In the genomic region with DNA sequence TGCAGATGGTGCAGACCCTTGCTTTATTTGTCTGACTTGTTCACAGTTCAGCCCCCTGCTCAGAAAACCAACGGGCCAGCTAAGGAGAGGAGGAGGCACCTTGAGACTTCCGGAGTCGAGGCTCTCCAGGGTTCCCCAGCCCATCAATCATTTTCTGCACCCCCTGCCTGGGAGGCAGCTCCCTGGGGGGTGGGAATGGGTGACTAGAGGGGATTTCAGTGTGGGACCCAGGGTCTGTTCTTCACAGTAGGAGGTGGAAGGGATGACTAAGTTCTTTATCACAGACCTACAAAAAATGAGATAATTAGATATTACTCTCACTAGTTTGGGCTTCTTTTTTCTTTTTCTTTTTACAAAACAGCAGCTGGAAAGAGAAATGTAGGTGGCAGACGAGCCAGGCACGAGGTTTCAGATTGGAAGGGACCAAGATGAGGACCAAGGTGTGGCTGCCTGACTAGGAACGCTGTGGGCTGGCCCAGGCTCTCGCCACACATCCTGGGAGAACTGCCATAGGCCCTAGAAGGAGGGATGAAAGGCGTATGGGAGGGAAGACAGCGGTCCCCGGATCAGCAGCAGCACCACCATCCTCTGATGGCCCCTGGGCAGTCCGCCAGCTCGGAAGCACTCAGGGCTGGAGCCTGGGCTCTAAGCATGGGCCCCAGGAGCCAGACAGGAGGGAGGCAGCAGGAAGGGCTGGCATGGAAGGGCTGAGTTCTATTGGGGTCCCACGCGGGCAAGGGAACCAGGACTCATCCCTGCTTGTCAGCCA, we compare ENCODE assay signal across 8 cellular contexts. TPM values are rescaled to one million over a fixed set of nuclear protein-coding genes. Genes with fewer than 3 reads are reported as not detected.
DNase-seq lines count a peak whose midpoint lies in the region; ATAC-seq, FAIRE-seq and TF ChIP-seq lines count a peak whose summit lies in the region.

No MANE protein-coding gene starts in this region.

- H3K27ac Mint-ChIP-seq in stimulated activated effector memory CD8-positive, alpha-beta T cell treated with anti-CD3 and anti-CD28 coated beads, Interleukin-12 subunit alpha, Interleukin-12 subunit beta, amount 100 ng/mL, for 72 hours: peak overlapping the region; percentile 86

- no peak overlapping the region for H3K4me3 Mint-ChIP-seq in stimulated activated effector memory CD8-positive, alpha-beta T cell treated with anti-CD3 and anti-CD28 coated beads, Interleukin-12 subunit alpha, Interleukin-12 subunit beta, amount 100 ng/mL, for 72 hours

- FAIRE-seq in GM12891 (lab: Jason Lieb, UNC): no peak

- intact Hi-C loops in Right ventricle myocardium superior (cut with DNase I): loop anchor here (5.0 kb wide), 2 partner anchors 80 to 145 kb away; partner anchors contain the start of gene MYH9

- H3K4me1 Mint-ChIP-seq in stimulated activated effector memory CD8-positive, alpha-beta T cell treated with anti-CD3 and anti-CD28 coated beads, Interleukin-12 subunit alpha, Interleukin-12 subunit beta, amount 100 ng/mL, for 72 hours: peaks cover 25% of the 10 kb centered on the region

- TF ChIP-seq POLR2A in GM12891 (IDR thresholded peaks at IDR 0.05; ENCODE audit: low read depth, low read length): no peak

- peak; percentile 51 for ATAC-seq in Right ventricle myocardium superior (ENCODE audit: poor library complexity)
- ATAC-seq in stimulated activated effector memory CD8-positive, alpha-beta T cell treated with anti-CD3 and anti-CD28 coated beads, Interleukin-12 subunit alpha, Interleukin-12 subunit beta, amount 100 ng/mL, for 72 hours: no peak

- peak; percentile 88 for DNase-seq in HK-2 (ENCODE audit: unreplicated experiment)
- peak; percentile 73 for DNase-seq in UCSD-AML1 (lab: John Stamatoyannopoulos, UW; ENCODE audit: unreplicated experiment)
- peak; percentile 83 for DNase-seq in Right ventricle myocardium superior
- no peak for DNase-seq in stimulated activated effector memory CD8-positive, alpha-beta T cell treated with anti-CD3 and anti-CD28 coated beads, Interleukin-12 subunit alpha, Interleukin-12 subunit beta, amount 100 ng/mL, for 72 hours (ENCODE audit: low spot score in 2 of 2)
- no peak for DNase-seq in NCI-H345 treated with DMSO at 0.1 percent for 48 hours (lab: John Stamatoyannopoulos, UW; ENCODE audit: unreplicated experiment)
- DNase-seq in GM12891 (ENCODE audit: insufficient read length, low spot score): no peak
- DNase-seq in activated CD4-positive, alpha-beta T cell treated with anti-CD3 and anti-CD28 coated beads, Interleukin-2, amount 50 U/mL, for 1 hour: no peak
- DNase-seq in cerebellar cortex (ENCODE audit: low spot score): no peak

- no peaks in the 10 kb centered on the region for H3K9me3 Mint-ChIP-seq in stimulated activated effector memory CD8-positive, alpha-beta T cell treated with anti-CD3 and anti-CD28 coated beads, Interleukin-12 subunit alpha, Interleukin-12 subunit beta, amount 100 ng/mL, for 72 hours

- peaks cover 37% of the 10 kb centered on the region for H3K36me3 Mint-ChIP-seq in stimulated activated effector memory CD8-positive, alpha-beta T cell treated with anti-CD3 and anti-CD28 coated beads, Interleukin-12 subunit alpha, Interleukin-12 subunit beta, amount 100 ng/mL, for 72 hours

TF ChIP-seq in GM12891, 5 proteins besides CTCF, POLR2A, EP300 and RAD21:
- TF ChIP-seq TAF1 (IDR thresholded peaks at IDR 0.05; ENCODE audit: low read depth, low read length) (no peak), POLR2AphosphoS5 (IDR thresholded peaks at IDR 0.05; ENCODE audit: low read depth, low read length) (no peak), PAX5 (IDR thresholded peaks at IDR 0.05; ENCODE audit: insufficient read depth, low read length, severe bottlenecking) (no peak), SPI1 (IDR thresholded peaks at IDR 0.05; ENCODE audit: low read depth, low read length) (no peak), POU2F2 (IDR thresholded peaks at IDR 0.05; ENCODE audit: low read depth, low read length) (no peak)
TF ChIP-seq in GM12891: peak in this region for 0.

RNA-seq across cellular contexts. Expression of gene TXN2, which starts 14.2 kb away (rescaled TPM):
- total RNA-seq in Right ventricle myocardium superior: 123 TPM
- polyA plus RNA-seq in GM12891 (2012; ENCODE audit: low read depth, missing spikeins): 146 TPM

RNA-seq across cellular contexts. Expression of gene FOXRED2, which starts 39.6 kb away (rescaled TPM):
- 10.3 TPM for total RNA-seq in Right ventricle myocardium superior
- 4.2 TPM for polyA plus RNA-seq in GM12891 (2012; ENCODE audit: low read depth, missing spikeins)

Comparison
In these comparisons a context has a peak if more than half of its experiments do, and no peak if none do; other contexts are left out.
1. DNase-seq: peak in HK-2 (single experiment), UCSD-AML1 (single experiment) and Right ventricle myocardium superior (single experiment); none in stimulated activated effector memory CD8-positive, alpha-beta T cell treated with anti-CD3 and anti-CD28 coated beads, Interleukin-12 subunit alpha, Interleukin-12 subunit beta, amount 100 ng/mL, for 72 hours (0 of 2), NCI-H345 treated with DMSO at 0.1 percent for 48 hours (single experiment), GM12891 (single experiment), activated CD4-positive, alpha-beta T cell treated with anti-CD3 and anti-CD28 coated beads, Interleukin-2, amount 50 U/mL, for 1 hour (single experiment) and cerebellar cortex (single experiment).